In the genomic region with DNA sequence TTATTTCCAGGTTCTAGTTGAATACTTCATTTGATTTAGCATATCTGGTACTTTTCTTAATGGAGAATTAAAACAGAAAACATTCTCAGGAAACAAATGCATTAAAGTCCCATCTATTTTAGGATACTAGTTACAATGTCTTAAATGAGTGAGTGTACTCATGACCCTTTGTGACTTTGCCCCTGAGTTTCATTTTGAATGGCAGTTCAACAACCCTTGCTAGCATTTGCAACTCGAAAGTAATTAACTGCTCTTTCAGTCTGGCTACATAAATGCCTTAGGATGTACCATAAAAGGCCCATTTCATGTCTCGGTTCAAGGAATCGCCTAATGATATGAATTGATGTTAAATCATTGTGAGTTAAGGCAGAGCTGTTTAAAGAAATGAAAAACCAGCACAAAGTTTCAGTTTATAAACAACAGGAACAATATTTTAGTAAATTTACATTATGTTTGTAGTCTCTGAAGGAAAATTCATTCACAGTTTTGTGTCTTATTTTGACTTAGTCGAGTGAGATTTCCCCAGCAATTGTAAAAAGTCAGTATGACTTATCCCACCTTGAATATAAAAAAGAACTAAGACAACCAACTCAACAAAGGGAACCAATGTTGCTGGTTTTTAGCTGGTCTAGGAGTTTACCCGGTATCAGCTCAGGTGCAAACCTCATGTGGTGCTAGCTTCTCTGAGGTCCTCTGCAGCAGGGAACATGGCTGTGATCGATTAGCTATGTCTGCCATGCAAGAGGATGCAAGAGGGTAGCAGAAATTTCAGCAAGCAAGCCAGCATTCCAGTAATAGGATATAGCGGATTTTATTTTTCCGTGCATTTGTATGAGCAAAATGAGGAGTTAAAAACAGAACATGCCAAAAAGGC, we compare ENCODE assay signal across 14 cellular contexts.
DNase-seq lines count a peak whose midpoint lies in the region; ATAC-seq and TF ChIP-seq lines count a peak whose summit lies in the region.
"Had no signal": no experiment of that assay in that cellular context is flagged by ENCODE, and none has a peak within 500 bp of the region (broad histone marks: within the 10 kb centered on the region; RNA-seq: fewer than 3 reads in every experiment).

No MANE protein-coding gene starts in this region.

- H3K27me3 ChIP-seq in CD4-positive, alpha-beta memory T cell (ENCODE audit: insufficient read depth, low read length) = no peaks in the 10 kb centered on the region
- H3K27me3 ChIP-seq in MM.1S (replicated peaks; ENCODE audit: insufficient read depth, low read length) = no peaks in the 10 kb centered on the region
- no peaks in the 10 kb centered on the region for H3K27me3 ChIP-seq in vagina
- H3K27me3 ChIP-seq: Peyer's patch, transverse colon had no signal

- no peak overlapping the region for H3K4me3 ChIP-seq in CD4-positive, alpha-beta memory T cell (ENCODE audit: low read length in 2 of 2)
- H3K4me3 ChIP-seq in MM.1S (ENCODE audit: low read length) (no peak overlapping the region), vagina (no peak overlapping the region)
- H3K4me3 ChIP-seq: Peyer's patch, transverse colon had no signal

- TF ChIP-seq POLR2A in vagina (IDR thresholded peaks at IDR 0.05) = no peak

- peaks cover 3% of the 10 kb centered on the region; the same call in 1 of the 2 replicates for H3F3A ChIP-seq in MM.1S (ENCODE audit: insufficient read depth, low read length)

- peak in 2 of 5 donors; percentile 19 to 26 for DNase-seq in CD4-positive, alpha-beta memory T cell
- DNase-seq in MM.1S (peak; percentile 74), AG20443 (ENCODE audit: low spot score) (no peak), inferior parietal cortex (ENCODE audit: extremely low spot score) (no peak), NCI-H1105 (lab: John Stamatoyannopoulos, UW) (no peak), vagina (ENCODE audit: extremely low spot score in 2 of 2) (no peak)
- DNase-seq: NCI-H187, nucleus accumbens, Peyer's patch, transverse colon had no signal

- H3K9me2 ChIP-seq in MM.1S (replicated peaks; ENCODE audit: insufficient read depth, low read length) = no peaks in the 10 kb centered on the region

- H2AFZ ChIP-seq in MM.1S (ENCODE audit: low read length) = peak overlapping the region; percentile 25; the same call in 1 of the 2 replicates

- no peaks in the 10 kb centered on the region for H3K9me3 ChIP-seq in CD4-positive, alpha-beta memory T cell (ENCODE audit: control insufficient read depth in 1 of 2, low read length in 2 of 2)
- H3K9me3 ChIP-seq in MM.1S (replicated peaks; ENCODE audit: insufficient read depth, low read length) = no peaks in the 10 kb centered on the region
- H3K9me3 ChIP-seq in vagina = no peaks in the 10 kb centered on the region
- H3K9me3 ChIP-seq: Peyer's patch, transverse colon had no signal

- no peaks in the 10 kb centered on the region for H3K36me3 ChIP-seq in CD4-positive, alpha-beta memory T cell (ENCODE audit: insufficient read depth, low read length)
- H3K36me3 ChIP-seq in MM.1S (replicated peaks; ENCODE audit: insufficient read depth, low read length) (no peaks in the 10 kb centered on the region), vagina (peaks cover 0 to 3% of the 10 kb centered on the region in 2 donors)
- H3K36me3 ChIP-seq: Peyer's patch, transverse colon had no signal

- peak overlapping the region; percentile 38 to 76 (median 62) for H3K27ac Mint-ChIP-seq in CD4-positive, alpha-beta memory T cell

- no peak overlapping the region for H3K9ac ChIP-seq in MM.1S (ENCODE audit: low read length)

- peak overlapping the region; percentile 54 for H3K4me2 ChIP-seq in MM.1S (ENCODE audit: low read depth, low read length)

- no peaks in the 10 kb centered on the region for H4K20me1 ChIP-seq in MM.1S (ENCODE audit: insufficient read depth, low read length)

- H3K79me2 ChIP-seq in MM.1S (ENCODE audit: low read length) = no peaks in the 10 kb centered on the region

- CTCF ChIA-PET in CD4-positive, alpha-beta memory T cell (lab: Charles Lee; ENCODE audit: partially characterized antibody) = no interaction called here

- peak; percentile 79 for ATAC-seq in GM18873 (IDR thresholded peaks at IDR 0.05; ENCODE audit: low FRiP score, unreplicated experiment)
- ATAC-seq in HG02678 (IDR thresholded peaks at IDR 0.05; ENCODE audit: unreplicated experiment) = peak; percentile 60

- no peaks in the 10 kb centered on the region for H3K9me3 Mint-ChIP-seq in CD4-positive, alpha-beta memory T cell

- intact Hi-C loops in CD4-positive, alpha-beta memory T cell (cut with micrococcal nuclease) = loop anchor here (10.0 kb wide), 1 partner anchor 101 kb away; no protein-coding TSS in a partner anchor
- intact Hi-C loops in vagina (cut with DNase I) = no loop called here

- H3K4me1 ChIP-seq in CD4-positive, alpha-beta memory T cell (ENCODE audit: insufficient read depth, low read length) = peaks cover 23% of the 10 kb centered on the region
- H3K4me1 ChIP-seq in MM.1S (ENCODE audit: low read length) (peaks cover 23% of the 10 kb centered on the region), vagina (no peaks in the 10 kb centered on the region)
- H3K4me1 ChIP-seq: Peyer's patch had no signal

- TF ChIP-seq CTCF in MM.1S (IDR thresholded peaks at IDR 0.05; ENCODE audit: low read length) (no peak), vagina (IDR thresholded peaks at IDR 0.05) (no peak)

- no peaks in the 10 kb centered on the region for H3K27me3 Mint-ChIP-seq in CD4-positive, alpha-beta memory T cell

- H3K27ac ChIP-seq in CD4-positive, alpha-beta memory T cell (ENCODE audit: low read depth, low read length) = no peak overlapping the region
- H3K27ac ChIP-seq in MM.1S (ENCODE audit: low read length) = peak overlapping the region; percentile 36; the same call in 1 of the 2 replicates
- H3K27ac ChIP-seq in vagina = no peak overlapping the region
- H3K27ac ChIP-seq: HL-60, transverse colon had no signal

- POLR2A ChIA-PET in CD4-positive, alpha-beta memory T cell (lab: Charles Lee; ENCODE audit: partially characterized antibody) = no interaction called here

- peaks cover 0 to 2% of the 10 kb centered on the region in 2 donors for H3K36me3 Mint-ChIP-seq in CD4-positive, alpha-beta memory T cell
- H3K36me3 Mint-ChIP-seq: CD14-positive monocyte had no signal

- peak overlapping the region; percentile 58 to 84 (median 75) for H3K4me3 Mint-ChIP-seq in CD4-positive, alpha-beta memory T cell
- H3K4me3 Mint-ChIP-seq: CD14-positive monocyte had no signal

- H3K4me1 Mint-ChIP-seq in CD4-positive, alpha-beta memory T cell = peaks cover 27 to 53% (median 34%) of the 10 kb centered on the region in 4 donors
- H3K4me1 Mint-ChIP-seq: CD14-positive monocyte had no signal
